ENCODE assay signal across 9 cellular contexts in genomic region chr20:59222239-59222981, GRCh38. TPM values are rescaled to one million over a fixed set of nuclear protein-coding genes. Genes with fewer than 3 reads are reported as not detected.
DNase-seq lines count a peak whose midpoint lies in the region; ATAC-seq and TF ChIP-seq lines count a peak whose summit lies in the region.
"Had no signal": no experiment of that assay in that cellular context is flagged by ENCODE, and none has a peak within 500 bp of the region (broad histone marks: within the 10 kb centered on the region; RNA-seq: fewer than 3 reads in every experiment).

No MANE protein-coding gene starts in this region.

- no peaks in the 10 kb centered on the region for H3K36me3 Mint-ChIP-seq in activated naive CD4-positive, alpha-beta T cell treated with anti-CD3 and anti-CD28 coated beads, Interleukin-2, amount 50 U/mL, for 72 hours
- no peaks in the 10 kb centered on the region for H3K36me3 Mint-ChIP-seq in glutamatergic neuron (ENCODE audit: unreplicated experiment)
- H3K36me3 Mint-ChIP-seq in osteocyte (ENCODE audit: unreplicated experiment) = no peaks in the 10 kb centered on the region

- no peaks in the 10 kb centered on the region for H3K79me2 ChIP-seq in SK-N-SH (ENCODE audit: insufficient read depth)

- H3K9me3 ChIP-seq in SK-N-SH (no peaks in the 10 kb centered on the region), testis (no peaks in the 10 kb centered on the region)

- peak; percentile 21 for DNase-seq in CMK (ENCODE audit: low read depth)
- DNase-seq in Kasumi-1 (lab: John Stamatoyannopoulos, UW) = peak; percentile 61 to 62
- peak; percentile 92 for DNase-seq in SK-N-SH
- DNase-seq in activated naive CD4-positive, alpha-beta T cell treated with anti-CD3 and anti-CD28 coated beads, Interleukin-2, amount 50 U/mL, for 72 hours (ENCODE audit: low spot score in 2 of 2) = peak; percentile 82 to 93
- peak; percentile 93 for DNase-seq in glutamatergic neuron
- DNase-seq in osteocyte (ENCODE audit: extremely low spot score, unreplicated experiment) = peak; percentile 94
- peak; percentile 84 for DNase-seq in testis

- TF ChIP-seq CTCF in SK-N-SH (IDR thresholded peaks at IDR 0.05) (peak; percentile 97), glutamatergic neuron (IDR thresholded peaks at IDR 0.05; ENCODE audit: partially characterized antibody, unreplicated experiment) (peak; percentile 95), osteocyte (IDR thresholded peaks at IDR 0.05) (peak; percentile 99), testis (IDR thresholded peaks at IDR 0.05) (peak; percentile 63 to 92 (median 76))

- intact Hi-C loops in testis (cut with DNase I; ENCODE audit: low total_unique reads) = loop anchor here (5.0 kb wide), 1 partner anchor 135 kb away; no protein-coding TSS in a partner anchor

- POLR2A ChIA-PET in SK-N-SH (lab: Yijun Ruan, JAX) = interaction anchor here (0.6 to 1.6 kb wide), 6 partner anchors 9 to 352 kb away, joined by 3 to 5 read pairs (median 3); partner anchors contain the start of genes ATP5F1E and PRELID3B

- H3K36me3 ChIP-seq in SK-N-SH (replicated peaks in 1 of 2; ENCODE audit: control insufficient read depth in 1 of 2, insufficient read depth in 2 of 2, low read length in 1 of 2) (no peaks in the 10 kb centered on the region), testis (ENCODE audit: low read depth, missing control alignments) (no peaks in the 10 kb centered on the region)

- H3K27ac ChIP-seq in SK-N-SH (ENCODE audit: low read depth in 2 of 2, low read length in 1 of 2) (peak overlapping the region in 1 of 2 experiments; percentile 64; a peak in 1 of 4 replicates), testis (peak overlapping the region in 1 of 2 donors; percentile 57)
- H3K27ac ChIP-seq: epithelial cell of prostate had no signal

- H3F3A ChIP-seq in SK-N-SH (replicated peaks; ENCODE audit: insufficient read depth) = no peaks in the 10 kb centered on the region

- peak overlapping the region; percentile 34; the same call in 1 of the 2 replicates for H3K9ac ChIP-seq in SK-N-SH

- H4K20me1 ChIP-seq in SK-N-SH (ENCODE audit: insufficient read depth) = no peaks in the 10 kb centered on the region

- H3K27me3 Mint-ChIP-seq in glutamatergic neuron (ENCODE audit: unreplicated experiment) (peaks cover 7% of the 10 kb centered on the region), osteocyte (ENCODE audit: unreplicated experiment) (peaks cover 37% of the 10 kb centered on the region)

- no peaks in the 10 kb centered on the region for H3K9me3 Mint-ChIP-seq in activated naive CD4-positive, alpha-beta T cell treated with anti-CD3 and anti-CD28 coated beads, Interleukin-2, amount 50 U/mL, for 72 hours
- H3K9me3 Mint-ChIP-seq in glutamatergic neuron (ENCODE audit: unreplicated experiment) (peaks cover 2% of the 10 kb centered on the region), osteocyte (ENCODE audit: unreplicated experiment) (no peaks in the 10 kb centered on the region)

- peaks cover 14% of the 10 kb centered on the region for H3K4me1 Mint-ChIP-seq in glutamatergic neuron (ENCODE audit: low read depth, unreplicated experiment)
- peaks cover 4% of the 10 kb centered on the region for H3K4me1 Mint-ChIP-seq in osteocyte (ENCODE audit: unreplicated experiment)

- TF ChIP-seq POLR2A in testis (IDR thresholded peaks at IDR 0.05) = no peak

- 0 out of 4 replicates have a peak, but pooled peaks of 1 of the 2 experiments have one; percentile 7 for TF ChIP-seq EP300 in SK-N-SH (IDR thresholded peaks at IDR 0.05; ENCODE audit: borderline replicate concordance in 1 of 2, low read depth in 1 of 2, low read length in 1 of 2)

- H3K4me1 ChIP-seq in SK-N-SH (ENCODE audit: control insufficient read depth in 1 of 2, insufficient read depth in 2 of 2, low read depth in 1 of 2, low read length in 1 of 2) (peaks cover 0 to 23% of the 10 kb centered on the region in 2 experiments; a peak in 2 of 4 replicates), testis (peaks cover 16% of the 10 kb centered on the region)

- peak overlapping the region; percentile 47 to 55 for H3K4me3 ChIP-seq in SK-N-SH (ENCODE audit: low read depth in 2 of 2, low read length in 1 of 2)
- peak overlapping the region; percentile 41 to 64 for H3K4me3 ChIP-seq in testis

- CTCF ChIA-PET in SK-N-SH (lab: Yijun Ruan, JAX) = interaction anchor here (0.6 to 6.5 kb wide), 72 partner anchors 8 to 776 kb away, joined by 3 to 106 read pairs (median 5); partner anchors contain the start of genes ATP5F1E, GNAS-AS1 and PRELID3B

- peak overlapping the region; percentile 80 for H3K4me2 ChIP-seq in SK-N-SH

- ATAC-seq in GM21390 (IDR thresholded peaks at IDR 0.05; ENCODE audit: unreplicated experiment) = peak; percentile 89
- peak; percentile 93 to 95 for ATAC-seq in activated naive CD4-positive, alpha-beta T cell treated with anti-CD3 and anti-CD28 coated beads, Interleukin-2, amount 50 U/mL, for 72 hours

- peak overlapping the region; percentile 94 for H2AFZ ChIP-seq in SK-N-SH (ENCODE audit: low read depth)

- peak overlapping the region; percentile 73 for H3K4me3 Mint-ChIP-seq in glutamatergic neuron (ENCODE audit: unreplicated experiment)
- H3K4me3 Mint-ChIP-seq in osteocyte (ENCODE audit: unreplicated experiment) = peak overlapping the region; percentile 70

- WGBS in SK-N-SH (ENCODE audit: low lambda C conversion rate) = 5% methylated on average over 35 of the region's 47 CpGs
- 1% methylated on average over 40 to 41 of the region's 47 CpGs for WGBS in testis, 2 donors

- TF ChIP-seq RAD21 in SK-N-SH (IDR thresholded peaks at IDR 0.05; ENCODE audit: low read length) = peak; percentile 90

- H3K27me3 ChIP-seq in SK-N-SH (ENCODE audit: insufficient read depth) (peaks cover 7% of the 10 kb centered on the region; the same call in 1 of the 2 replicates), testis (no peaks in the 10 kb centered on the region)

- peak overlapping the region; percentile 81 to 96 for H3K27ac Mint-ChIP-seq in activated naive CD4-positive, alpha-beta T cell treated with anti-CD3 and anti-CD28 coated beads, Interleukin-2, amount 50 U/mL, for 72 hours
- H3K27ac Mint-ChIP-seq in glutamatergic neuron (ENCODE audit: unreplicated experiment) (no peak overlapping the region), osteocyte (ENCODE audit: unreplicated experiment) (no peak overlapping the region)

- no peaks in the 10 kb centered on the region for H3K9me2 ChIP-seq in SK-N-SH

TF ChIP-seq in SK-N-SH, 30 proteins besides CTCF, POLR2A, EP300 and RAD21:
- TF ChIP-seq SMC3 (IDR thresholded peaks at IDR 0.05; ENCODE audit: low read depth, low read length) (peak; percentile 79), EZH2phosphoT487 (IDR thresholded peaks at IDR 0.05; ENCODE audit: borderline replicate concordance, low read depth) (no peak), ELF1 (IDR thresholded peaks at IDR 0.05) (peak; percentile 77), GABPA (IDR thresholded peaks at IDR 0.05; ENCODE audit: low read depth) (0 out of 2 replicates have a peak, but pooled peaks have one; percentile 18), FOSL2 (IDR thresholded peaks at IDR 0.05; ENCODE audit: borderline replicate concordance, low read depth) (no peak), NRF1 (IDR thresholded peaks at IDR 0.05; ENCODE audit: low read depth, low read length) (0 out of 2 replicates have a peak, but pooled peaks have one; percentile 13), SIN3A (IDR thresholded peaks at IDR 0.05; ENCODE audit: borderline replicate concordance, low read depth, low read length) (no peak), RXRA (IDR thresholded peaks at IDR 0.05; ENCODE audit: borderline replicate concordance, low read depth) (no peak), MXI1 (IDR thresholded peaks at IDR 0.05; ENCODE audit: low read depth, low read length) (0 out of 2 replicates have a peak, but pooled peaks have one; percentile 24), MAX (IDR thresholded peaks at IDR 0.05; ENCODE audit: low read depth) (0 out of 2 replicates have a peak, but pooled peaks have one; percentile 12)

RNA-seq across cellular contexts. Expression of gene ZNF831, which starts 58.8 kb away (rescaled TPM):
- polyA plus RNA-seq in SK-N-SH (2012; rRNA removed) = not detected in 2 replicates
- polyA plus RNA-seq in SK-N-SH (2012; cell fraction: cytosol; rRNA removed) = not detected in 2 replicates
- polyA plus RNA-seq in SK-N-SH (2012; cell fraction: nucleus; rRNA removed) = not detected in 2 replicates
- 10 to 100 TPM in 1 of 2 donors, 1 to 10 TPM in 1; 6.6 to 12.7 TPM for total RNA-seq in activated naive CD4-positive, alpha-beta T cell treated with anti-CD3 and anti-CD28 coated beads, Interleukin-2, amount 50 U/mL, for 72 hours
- not detected for total RNA-seq in glutamatergic neuron (ENCODE audit: unreplicated experiment)
- not detected in 2 replicates for total RNA-seq in osteocyte
- total RNA-seq in testis = 1 to 10 TPM; 4.0 to 4.8 TPM
- 0.99 TPM for polyA plus RNA-seq in testis (ENCODE audit: insufficient read depth, low read depth, low replicate concordance)

Comparison
In these comparisons a context has a peak if more than half of its experiments do, and no peak if none do; other contexts are left out.
1. DNase-seq: peak in every context shown above with its lines; median percentile 94 in osteocyte; 93 in glutamatergic neuron; 92 in SK-N-SH; 88 in activated naive CD4-positive, alpha-beta T cell treated with anti-CD3 and anti-CD28 coated beads, Interleukin-2, amount 50 U/mL, for 72 hours; 84 in testis; 62 in Kasumi-1; 21 in CMK.
2. H3K27ac Mint-ChIP-seq: peak in activated naive CD4-positive, alpha-beta T cell treated with anti-CD3 and anti-CD28 coated beads, Interleukin-2, amount 50 U/mL, for 72 hours (2 of 2); none in glutamatergic neuron (single experiment) and osteocyte (single experiment).
3. Peak in every context shown above with its lines, with median percentiles within 50 percentile points of each other: CTCF ChIP-seq.